ENCODE assay signal across 7 cellular contexts in genomic region chr22:26314171-26314570, GRCh38.
"Had no signal": no experiment of that assay in that cellular context is flagged by ENCODE, and none has a peak within 500 bp of the region (broad histone marks: within the 10 kb centered on the region; RNA-seq: fewer than 3 reads in every experiment).

No MANE protein-coding gene starts in this region.

- DNase-seq: IMR-90, KBM-7, KG1 had no signal

- H3K27ac ChIP-seq: HL-60, KMS-11 had no signal

- ATAC-seq: HepG2 had no signal

- FAIRE-seq: HepG2, HTR-8/SVneo had no signal

- H3K4me2 ChIP-seq: KMS-11 had no signal

- H3K9ac ChIP-seq: KMS-11 had no signal
